In the genomic region with DNA sequence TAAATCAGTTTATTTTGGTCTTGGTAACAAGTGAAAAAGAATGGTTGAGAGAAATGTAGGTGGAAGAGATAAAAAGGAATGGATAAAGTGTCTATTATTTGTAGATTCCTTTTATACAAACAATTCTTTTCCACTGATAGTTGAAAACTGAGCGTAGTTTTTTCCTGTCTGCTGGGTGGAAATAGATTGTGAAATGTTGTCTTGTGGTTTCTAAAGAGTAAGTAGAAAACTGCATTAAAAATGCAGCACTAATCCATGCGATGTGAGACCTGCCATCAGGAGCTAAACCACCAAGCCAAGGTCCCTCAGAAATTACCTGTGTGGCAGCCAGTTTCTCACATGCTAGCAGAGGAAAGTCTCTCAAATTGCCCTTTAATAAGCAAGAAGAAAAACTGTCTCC, we compare ENCODE assay signal across 13 cellular contexts.
"Had no signal": no experiment of that assay in that cellular context is flagged by ENCODE, and none has a peak within 500 bp of the region (broad histone marks: within the 10 kb centered on the region; RNA-seq: fewer than 3 reads in every experiment).

No MANE protein-coding gene starts in this region.

- H3K9me3 ChIP-seq: tibial nerve, vagina had no signal

- H3K4me3 ChIP-seq: lung, tibial nerve, vagina had no signal

- H3K27me3 ChIP-seq: tibial nerve, vagina had no signal

- H3K36me3 ChIP-seq: tibial nerve, vagina had no signal

- DNase-seq: activated CD4-positive, alpha-beta T cell treated with anti-CD3 and anti-CD28 coated beads, Interleukin-2, amount 50 U/mL, for 4 hours; activated T-cell treated with anti-CD3 and anti-CD28 coated beads, Interleukin-2, amount 50 U/mL, for 1 hour; amygdala; cerebellar nuclear complex; dermis blood vessel endothelial cell; left cardiac atrium; naive thymus-derived CD8-positive, alpha-beta T cell; right cardiac atrium had no signal

- ATAC-seq: activated CD4-positive, CD25-positive, alpha-beta regulatory T cell treated with anti-CD3 and anti-CD28 coated beads, Interleukin-2, amount 50 U/mL, for 24 hours; left cardiac atrium; naive thymus-derived CD8-positive, alpha-beta T cell; right cardiac atrium; stimulated activated memory B cell treated with anti-CD40 and anti-IgM and Interleukin-4, amounts not matched to agents 10 μg/mL and 1 μg/mL and 100 μg/mL, for 72 hours had no signal

- H3K27ac ChIP-seq: vagina had no signal
